Comparison of ENCODE assay signal across 8 cellular contexts in the genomic region with DNA sequence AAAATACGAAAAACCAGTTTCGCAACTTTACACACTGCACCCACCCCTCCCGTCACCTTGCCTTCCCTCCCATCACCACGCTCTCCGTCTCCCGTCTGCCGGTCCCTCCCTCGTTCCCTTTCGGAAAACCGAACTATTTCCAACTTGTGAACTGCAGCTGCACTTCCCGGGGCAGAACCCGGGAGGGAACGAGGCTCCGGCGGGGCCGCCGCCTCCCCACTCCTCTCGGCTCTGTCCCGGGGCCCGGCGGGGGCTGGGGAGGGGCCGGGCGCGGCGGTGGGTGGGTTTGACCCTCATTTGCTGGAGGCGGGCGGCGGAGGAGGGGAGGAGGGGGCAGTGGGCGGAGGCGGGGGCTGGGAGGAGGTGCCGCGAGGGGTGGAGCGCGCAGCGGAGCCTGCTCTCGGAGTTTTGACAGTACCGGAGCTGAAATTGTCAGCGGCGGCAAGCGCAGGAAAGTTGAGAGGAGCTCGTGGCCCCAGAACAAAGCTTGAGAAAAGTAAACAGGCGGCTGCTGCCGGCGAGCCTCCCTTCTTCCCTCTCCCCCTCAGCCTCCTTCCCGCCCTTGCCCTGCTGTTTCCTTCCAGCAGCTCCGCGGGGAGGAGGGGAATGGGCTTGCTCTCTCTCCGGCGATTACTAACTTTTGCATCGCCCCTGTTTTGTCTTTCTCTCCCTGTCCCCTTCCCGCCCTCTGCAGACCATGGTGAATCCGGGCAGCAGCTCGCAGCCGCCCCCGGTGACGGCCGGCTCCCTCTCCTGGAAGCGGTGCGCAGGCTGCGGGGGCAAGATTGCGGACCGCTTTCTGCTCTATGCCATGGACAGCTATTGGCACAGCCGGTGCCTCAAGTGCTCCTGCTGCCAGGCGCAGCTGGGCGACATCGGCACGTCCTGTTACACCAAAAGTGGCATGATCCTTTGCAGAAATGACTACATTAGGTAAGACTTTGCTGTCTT. TPM values are rescaled to one million over a fixed set of nuclear protein-coding genes. Genes with fewer than 3 reads are reported as not detected.
DNase-seq lines count a peak whose midpoint lies in the region; ATAC-seq and TF ChIP-seq lines count a peak whose summit lies in the region.

No MANE protein-coding gene starts in this region.

- H3K27me3 ChIP-seq in neutrophil: no peaks in the 10 kb centered on the region
- H3K27me3 ChIP-seq in transverse colon: no peaks in the 10 kb centered on the region

- H3K27ac ChIP-seq in neutrophil: peak overlapping the region; percentile 91
- H3K27ac ChIP-seq in transverse colon: peak overlapping the region; percentile 98 to 99 (median 99)

- H3K4me1 ChIP-seq in neutrophil (ENCODE audit: control insufficient read depth in 1 of 2, insufficient read depth in 1 of 2, low read depth in 1 of 2, low read length in 1 of 2) (peaks cover 62 to 63% of the 10 kb centered on the region in 2 experiments), transverse colon (peaks cover 13 to 53% (median 33%) of the 10 kb centered on the region in 4 donors)

- H3K27me3 Mint-ChIP-seq in glutamatergic neuron (ENCODE audit: unreplicated experiment): no peaks in the 10 kb centered on the region

- H3K36me3 ChIP-seq in neutrophil: peaks cover 16% of the 10 kb centered on the region
- H3K36me3 ChIP-seq in transverse colon: no peaks in the 10 kb centered on the region

- H3K4me3 ChIP-seq in neutrophil (ENCODE audit: low read depth in 1 of 2, low read length in 1 of 2) (peak overlapping the region; percentile 79 to 81), transverse colon (peak overlapping the region; percentile 61 to 83 (median 76))

- TF ChIP-seq CTCF in glutamatergic neuron (IDR thresholded peaks at IDR 0.05; ENCODE audit: partially characterized antibody, unreplicated experiment): no peak
- TF ChIP-seq CTCF in neutrophil (IDR thresholded peaks at IDR 0.05): no peak
- peak in 1 of 5 experiments; percentile 25 for TF ChIP-seq CTCF in transverse colon (IDR thresholded peaks at IDR 0.05)

- WGBS in transverse colon (ENCODE audit: low coverage in 1 of 2), 2 donors: 0 to 1% methylated on average over 26 to 67 of the region's 67 CpGs

- peak overlapping the region; percentile 88 for H3K4me3 Mint-ChIP-seq in glutamatergic neuron (ENCODE audit: unreplicated experiment)

- no peak for ATAC-seq in activated CD4-positive, CD25-positive, alpha-beta regulatory T cell treated with anti-CD3 and anti-CD28 coated beads, Interleukin-2, amount 50 U/mL, for 24 hours

- peak; percentile 35 for DNase-seq in activated CD4-positive, CD25-positive, alpha-beta regulatory T cell treated with anti-CD3 and anti-CD28 coated beads, Interleukin-2, amount 50 U/mL, for 72 hours
- DNase-seq in HT1080 (ENCODE audit: low read depth) (peak; percentile 55), SHP77 treated with DMSO at 0.1 percent for 48 hours (lab: John Stamatoyannopoulos, UW) (peak; percentile 8), glutamatergic neuron (peak; percentile 70), transverse colon (peak; percentile 83)
- peak; percentile 47 for DNase-seq in activated naive CD4-positive, alpha-beta T cell treated with anti-CD3 and anti-CD28 coated beads, Interleukin-2, amount 50 U/mL, for 16 hours

- H3K27ac Mint-ChIP-seq in glutamatergic neuron (ENCODE audit: unreplicated experiment): no peak overlapping the region

- peaks cover 13% of the 10 kb centered on the region for H3K9me3 Mint-ChIP-seq in glutamatergic neuron (ENCODE audit: unreplicated experiment)

- peaks cover 6% of the 10 kb centered on the region for H3K36me3 Mint-ChIP-seq in glutamatergic neuron (ENCODE audit: unreplicated experiment)

- no peaks in the 10 kb centered on the region for H3K9me3 ChIP-seq in neutrophil
- H3K9me3 ChIP-seq in transverse colon: no peaks in the 10 kb centered on the region

- in situ Hi-C loops in transverse colon (cut with MboI; ENCODE audit: low pct_ligation_motif_present in 1 of 4, low pct_unique_long_range_greater_than_20kb in 1 of 4, low sequenced_read_pairs in 3 of 4): no loop called here

- no peak for TF ChIP-seq EP300 in transverse colon (IDR thresholded peaks at IDR 0.05; ENCODE audit: low read depth)

- TF ChIP-seq POLR2A in transverse colon (IDR thresholded peaks at IDR 0.05): peak; percentile 46

- intact Hi-C loops in transverse colon (cut with DNase I; ENCODE audit: low total_unique reads): loop anchor here (10.0 kb wide), 1 partner anchor 353 kb away; no protein-coding TSS in a partner anchor

- H3K4me1 Mint-ChIP-seq in glutamatergic neuron (ENCODE audit: low read depth, unreplicated experiment): peaks cover 25% of the 10 kb centered on the region

RNA-seq across cellular contexts. Expression of gene LMO4, which starts 2.9 kb away (rescaled TPM):
- total RNA-seq in HT1080 (2014; rRNA removed; shearing (Covaris generic)): 30.6 and 32.6 TPM in 2 replicates
- polyA plus RNA-seq in HT1080 (2015; cell fraction: cytosol; rRNA removed): 67.2 and 69.6 TPM in 2 replicates
- 42.5 and 47.0 TPM in 2 replicates for polyA plus RNA-seq in HT1080 (2015; cell fraction: nucleus; rRNA removed)
- 16.5 TPM for total RNA-seq in glutamatergic neuron (ENCODE audit: unreplicated experiment)
- 10 to 100 TPM in 3 of 4 donors, 1 to 10 TPM in 1; 8.4 to 22.4 (median 16.4) TPM for total RNA-seq in transverse colon

Comparison
In these comparisons a context has a peak if more than half of its experiments do, and no peak if none do; other contexts are left out.
1. DNase-seq: peak in every context shown above with its lines; median percentile 83 in transverse colon; 70 in glutamatergic neuron; 55 in HT1080; 47 in activated naive CD4-positive, alpha-beta T cell treated with anti-CD3 and anti-CD28 coated beads, Interleukin-2, amount 50 U/mL, for 16 hours; 35 in activated CD4-positive, CD25-positive, alpha-beta regulatory T cell treated with anti-CD3 and anti-CD28 coated beads, Interleukin-2, amount 50 U/mL, for 72 hours; 8 in SHP77 treated with DMSO at 0.1 percent for 48 hours.